Comparison of ENCODE assay signal across 9 cellular contexts in the genomic region with DNA sequence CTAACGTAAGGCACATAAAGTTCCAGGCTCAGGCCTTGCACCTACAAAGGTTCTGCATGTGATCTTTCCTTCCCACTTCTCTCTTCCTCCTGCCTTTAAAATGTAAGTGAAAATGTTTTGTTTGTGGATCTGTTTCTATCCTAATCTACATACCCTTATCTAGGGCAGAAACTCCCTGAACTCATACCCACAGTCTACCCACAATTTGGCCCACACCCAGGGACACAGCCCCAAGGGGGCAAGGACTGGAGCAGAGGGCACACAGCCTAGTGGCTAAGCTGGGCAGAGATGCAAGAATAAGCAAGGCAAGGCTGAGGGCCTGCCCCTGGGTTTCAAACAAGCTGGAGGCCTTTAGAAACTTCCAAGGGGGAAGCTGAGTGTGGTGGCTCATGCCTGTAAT.
DNase-seq lines count a peak whose midpoint lies in the region; ATAC-seq and TF ChIP-seq lines count a peak whose summit lies in the region.
"Had no signal": no experiment of that assay in that cellular context is flagged by ENCODE, and none has a peak within 500 bp of the region (broad histone marks: within the 10 kb centered on the region; RNA-seq: fewer than 3 reads in every experiment).

No MANE protein-coding gene starts in this region.

- H3K36me3 ChIP-seq in GM23248 (ENCODE audit: low read depth), result no peaks in the 10 kb centered on the region
- no peaks in the 10 kb centered on the region for H3K36me3 ChIP-seq in left ventricle myocardium inferior
- no peaks in the 10 kb centered on the region for H3K36me3 ChIP-seq in gastrocnemius medialis

- in situ Hi-C loops in GM23248 (cut with MboI), result no loop called here
- in situ Hi-C loops in gastrocnemius medialis (cut with MboI; ENCODE audit: low sequenced_read_pairs in 4 of 4), result no loop called here
- in situ Hi-C loops in GM13976 (cut with MboI; ENCODE audit: low sequenced_read_pairs, unreplicated experiment), result no loop called here

- H2AFZ ChIP-seq in GM23248, result no peak overlapping the region

- ATAC-seq in gastrocnemius medialis (no peak), HG02970 (IDR thresholded peaks at IDR 0.05; ENCODE audit: low FRiP score, unreplicated experiment) (no peak), HG03439 (IDR thresholded peaks at IDR 0.05; ENCODE audit: unreplicated experiment) (no peak)

- no peaks in the 10 kb centered on the region for H3K79me2 ChIP-seq in GM23248 (ENCODE audit: insufficient read depth)

- H3F3A ChIP-seq in GM23248 (ENCODE audit: insufficient read depth), result peaks cover 29% of the 10 kb centered on the region

- no peaks in the 10 kb centered on the region for H3K27me3 ChIP-seq in GM23248 (replicated peaks; ENCODE audit: insufficient read depth)
- no peaks in the 10 kb centered on the region for H3K27me3 ChIP-seq in left ventricle myocardium inferior (ENCODE audit: low read depth)
- H3K27me3 ChIP-seq in gastrocnemius medialis, result no peaks in the 10 kb centered on the region

- TF ChIP-seq CTCF in left ventricle myocardium inferior (IDR thresholded peaks at IDR 0.05; ENCODE audit: borderline replicate concordance), result no peak
- no peak for TF ChIP-seq CTCF in gastrocnemius medialis (IDR thresholded peaks at IDR 0.05 in 4 of 5, conservative IDR thresholded peaks at IDR 0.05 in 1 of 5)
- no peak for TF ChIP-seq CTCF in GM13976 (IDR thresholded peaks at IDR 0.05; ENCODE audit: borderline replicate concordance, control extremely low read depth, extremely low read depth, insufficient read depth, missing control alignments)

- H3K4me1 ChIP-seq in GM23248 (ENCODE audit: insufficient read depth), result peaks cover 39% of the 10 kb centered on the region
- H3K4me1 ChIP-seq in left ventricle myocardium inferior, result peaks cover 89% of the 10 kb centered on the region
- peaks cover 42 to 56% of the 10 kb centered on the region in 2 donors for H3K4me1 ChIP-seq in gastrocnemius medialis

- H4K20me1 ChIP-seq in GM23248 (ENCODE audit: insufficient read depth), result no peaks in the 10 kb centered on the region

- H3K27ac ChIP-seq in GM23248 (peak overlapping the region; percentile 34; the same call in 1 of the 2 replicates), left ventricle myocardium inferior (replicated peaks) (peak overlapping the region; percentile 89), gastrocnemius medialis (peak overlapping the region; percentile 80 to 91 (median 82))

- no peak overlapping the region for H3K4me3 ChIP-seq in GM23248
- no peak overlapping the region for H3K4me3 ChIP-seq in left ventricle myocardium inferior
- no peak overlapping the region for H3K4me3 ChIP-seq in gastrocnemius medialis

- no peaks in the 10 kb centered on the region for H3K9me2 ChIP-seq in GM23248 (ENCODE audit: insufficient read depth)

- H3K9me3 ChIP-seq in GM23248 (ENCODE audit: low read depth), result no peaks in the 10 kb centered on the region
- H3K9me3 ChIP-seq in left ventricle myocardium inferior (replicated peaks), result peaks cover 9% of the 10 kb centered on the region
- peaks cover 0 to 3% (median 0%) of the 10 kb centered on the region in 3 donors for H3K9me3 ChIP-seq in gastrocnemius medialis

- H3K9ac ChIP-seq in GM23248, result no peak overlapping the region

- no peak overlapping the region for H3K4me2 ChIP-seq in GM23248 (ENCODE audit: unreplicated experiment)

- WGBS in GM23248 (ENCODE audit: low coverage in 1 of 2, low lambda C conversion rate in 2 of 2, missing lambda C conversion rate in 2 of 2), 2 experiments, result 50 to 58% methylated on average over 1 of the region's 1 CpG

- DNase-seq in GM23248, result no peak
- DNase-seq in UCSD-AML1 (lab: John Stamatoyannopoulos, UW; ENCODE audit: unreplicated experiment), result peak; percentile 38
- peak; percentile 15 for DNase-seq in left ventricle myocardium inferior
- no peak for DNase-seq in gastrocnemius medialis
- no peak for DNase-seq in GM13976 (ENCODE audit: low spot score)
- DNase-seq in NCI-H2029 (lab: John Stamatoyannopoulos, UW), result no peak
- DNase-seq: activated T-cell treated with anti-CD3 and anti-CD28 coated beads for 4 hours had no signal

- intact Hi-C loops in left ventricle myocardium inferior (cut with micrococcal nuclease) (no loop called here), gastrocnemius medialis (cut with DNase I; ENCODE audit: low total_unique reads) (loop anchor here (1.0 to 2.0 kb wide), 3 partner anchors 29 to 41 kb away; no protein-coding TSS in a partner anchor)

- TF ChIP-seq POLR2A in gastrocnemius medialis (IDR thresholded peaks at IDR 0.05), result no peak

Comparison
In these comparisons a context has a peak if more than half of its experiments do, and no peak if none do; other contexts are left out.
1. DNase-seq: peak in UCSD-AML1 (single experiment) and left ventricle myocardium inferior (single experiment); none in GM23248 (single experiment), gastrocnemius medialis (0 of 2), GM13976 (single experiment) and NCI-H2029 (single experiment).
2. H3K27ac ChIP-seq: peak in every context shown above with its lines; median percentile 89 in left ventricle myocardium inferior; 82 in gastrocnemius medialis; 34 in GM23248.